8 cellular contexts compared by ENCODE assay signal in the genomic region with DNA sequence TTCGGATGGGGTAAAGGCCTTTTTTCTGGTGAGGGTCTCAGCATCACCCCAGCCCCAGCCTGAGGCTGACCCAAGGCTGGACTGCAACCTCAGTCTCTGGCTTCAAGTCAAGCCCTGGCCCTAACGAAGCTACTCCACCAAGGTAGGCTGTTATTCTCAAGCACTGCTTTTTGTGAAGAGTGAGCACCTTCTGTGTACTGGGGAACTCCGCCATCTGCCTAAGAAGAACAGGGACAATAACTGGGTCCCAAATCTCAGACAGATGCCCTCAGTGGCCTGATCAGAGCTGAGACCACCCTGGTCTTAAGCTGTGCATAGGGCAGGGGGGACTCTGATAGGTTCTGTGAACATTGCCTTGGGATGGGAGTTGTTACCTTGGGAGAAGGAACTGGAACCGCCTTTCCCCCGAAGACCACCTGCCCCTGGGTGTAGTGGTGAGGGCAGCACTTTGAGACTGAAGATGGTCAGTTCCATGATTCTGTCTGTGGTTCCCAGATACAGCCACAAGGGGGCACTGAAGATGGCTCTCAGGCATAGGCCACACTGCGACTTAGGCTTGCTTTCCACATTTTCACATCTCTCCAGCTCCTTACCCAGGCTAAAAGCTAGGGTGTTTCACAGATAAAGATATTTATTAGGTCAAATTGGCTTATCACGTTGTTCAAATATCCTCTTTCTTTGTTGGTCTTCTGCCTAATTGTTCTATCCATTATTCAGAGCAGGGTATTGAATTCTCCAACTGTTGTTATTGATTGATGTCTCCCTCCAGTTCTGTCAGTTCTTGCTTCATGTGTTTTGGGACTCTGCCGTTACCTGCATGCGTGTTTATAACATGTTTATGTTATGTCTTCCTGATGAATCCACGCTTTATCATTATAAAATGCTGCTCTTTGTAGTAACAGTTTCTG. TPM values are rescaled to one million over a fixed set of nuclear protein-coding genes. Genes with fewer than 3 reads are reported as not detected.
DNase-seq lines count a peak whose midpoint lies in the region; ATAC-seq and TF ChIP-seq lines count a peak whose summit lies in the region.

No MANE protein-coding gene starts in this region.

- H3K36me3 ChIP-seq in A673 (ENCODE audit: insufficient read depth, low read length, poor library complexity, severe bottlenecking) = no peaks in the 10 kb centered on the region
- no peaks in the 10 kb centered on the region for H3K36me3 ChIP-seq in OCI-LY1 (ENCODE audit: insufficient read depth, low read length)

- BruUV-seq in A673 (replicated peaks; lab: Mats Ljungman, UMichigan) = no TSS peak

- no peaks in the 10 kb centered on the region for H3K79me2 ChIP-seq in OCI-LY1 (ENCODE audit: insufficient read depth, low read length)

- H3K27ac ChIP-seq in A673 (ENCODE audit: low read depth, low read length, poor library complexity, severe bottlenecking) = no peak overlapping the region
- no peak overlapping the region for H3K27ac ChIP-seq in OCI-LY1 (ENCODE audit: low read depth, low read length, poor library complexity, severe bottlenecking)

- H2AFZ ChIP-seq in OCI-LY1 (ENCODE audit: low read length) = no peak overlapping the region

- H3K4me1 ChIP-seq in A673 (ENCODE audit: insufficient read depth, low read length, poor library complexity, severe bottlenecking) (no peaks in the 10 kb centered on the region), OCI-LY1 (ENCODE audit: insufficient read depth, low read length, severe bottlenecking) (no peaks in the 10 kb centered on the region)

- H3K27me3 ChIP-seq in A673 (replicated peaks; ENCODE audit: insufficient read depth, low read depth, low read length, poor library complexity) (no peaks in the 10 kb centered on the region), OCI-LY1 (ENCODE audit: insufficient read depth, low read length) (no peaks in the 10 kb centered on the region)

- H3K36me3 Mint-ChIP-seq in naive B cell = peaks cover 0 to 13% of the 10 kb centered on the region in 2 donors
- H3K36me3 Mint-ChIP-seq in stimulated activated effector memory CD8-positive, alpha-beta T cell treated with anti-CD3 and anti-CD28 coated beads, Interleukin-12 subunit alpha, Interleukin-12 subunit beta, amount 100 ng/mL, for 72 hours = no peaks in the 10 kb centered on the region

- H3K9me2 ChIP-seq in OCI-LY1 (ENCODE audit: low read depth, low read length) = no peaks in the 10 kb centered on the region

- no peaks in the 10 kb centered on the region for H3K27me3 Mint-ChIP-seq in naive B cell

- peak; percentile 49 for ATAC-seq in GM18502 (IDR thresholded peaks at IDR 0.05; ENCODE audit: poor library complexity, unreplicated experiment)
- peak; percentile 60 for ATAC-seq in HG03442 (IDR thresholded peaks at IDR 0.05; ENCODE audit: unreplicated experiment)
- peak; percentile 77 to 90 for ATAC-seq in naive B cell (ENCODE audit: low read depth in 2 of 2)
- ATAC-seq in stimulated activated effector memory CD8-positive, alpha-beta T cell treated with anti-CD3 and anti-CD28 coated beads, Interleukin-12 subunit alpha, Interleukin-12 subunit beta, amount 100 ng/mL, for 72 hours = peak; percentile 86

- peak; percentile 97 for TF ChIP-seq CTCF in A673 (conservative IDR thresholded peaks at IDR 0.05; ENCODE audit: low read depth, low read length)
- TF ChIP-seq CTCF in OCI-LY1 (IDR thresholded peaks at IDR 0.05; ENCODE audit: low read length) = peak; percentile 91
- TF ChIP-seq CTCF in epithelial cell of proximal tubule (conservative IDR thresholded peaks at IDR 0.05; ENCODE audit: low read depth, low read length) = peak; percentile 97

- H4K20me1 ChIP-seq in OCI-LY1 (ENCODE audit: insufficient read depth, low read length) = no peaks in the 10 kb centered on the region

- no peaks in the 10 kb centered on the region for H3K9me3 Mint-ChIP-seq in naive B cell
- no peaks in the 10 kb centered on the region for H3K9me3 Mint-ChIP-seq in stimulated activated effector memory CD8-positive, alpha-beta T cell treated with anti-CD3 and anti-CD28 coated beads, Interleukin-12 subunit alpha, Interleukin-12 subunit beta, amount 100 ng/mL, for 72 hours

- intact Hi-C loops in A673 (cut with micrococcal nuclease; ENCODE audit: unreplicated experiment) = loop anchor here (1.0 to 5.0 kb wide), 3 partner anchors 64 to 519 kb away; no protein-coding TSS in a partner anchor

- H3F3A ChIP-seq in OCI-LY1 (ENCODE audit: insufficient read depth, low read length) = no peaks in the 10 kb centered on the region

- H3K4me3 Mint-ChIP-seq in naive B cell = no peak overlapping the region
- no peak overlapping the region for H3K4me3 Mint-ChIP-seq in stimulated activated effector memory CD8-positive, alpha-beta T cell treated with anti-CD3 and anti-CD28 coated beads, Interleukin-12 subunit alpha, Interleukin-12 subunit beta, amount 100 ng/mL, for 72 hours

- no peak overlapping the region for H3K4me2 ChIP-seq in OCI-LY1 (ENCODE audit: low read length)

- H3K4me3 ChIP-seq in A673 (ENCODE audit: low read depth, low read length, poor library complexity, severe bottlenecking) = no peak overlapping the region
- no peak overlapping the region for H3K4me3 ChIP-seq in OCI-LY1 (ENCODE audit: low read depth, low read length, poor library complexity, severe bottlenecking)
- H3K4me3 ChIP-seq in epithelial cell of proximal tubule (ENCODE audit: low read depth, low read length) = no peak overlapping the region

- no peaks in the 10 kb centered on the region for H3K9me3 ChIP-seq in A673 (ENCODE audit: low read depth, low read length, poor library complexity, severe bottlenecking)
- H3K9me3 ChIP-seq in OCI-LY1 (ENCODE audit: low read length) = no peaks in the 10 kb centered on the region

- H3K27ac Mint-ChIP-seq in naive B cell = peak overlapping the region in 1 of 6 donors; percentile 75
- no peak overlapping the region for H3K27ac Mint-ChIP-seq in stimulated activated effector memory CD8-positive, alpha-beta T cell treated with anti-CD3 and anti-CD28 coated beads, Interleukin-12 subunit alpha, Interleukin-12 subunit beta, amount 100 ng/mL, for 72 hours

- POLR2A ChIA-PET in A673 (lab: Charles Lee; ENCODE audit: low non-redundant PET) = no interaction called here

- CTCF ChIA-PET in A673 (lab: Charles Lee) = interaction anchor here (0.6 to 2.1 kb wide), 3 partner anchors 35 to 404 kb away, joined by 3 to 15 read pairs (median 5); no protein-coding TSS in a partner anchor

- H3K9ac ChIP-seq in OCI-LY1 (ENCODE audit: low read length) = no peak overlapping the region

- peaks cover 3 to 24% (median 13%) of the 10 kb centered on the region in 3 donors for H3K4me1 Mint-ChIP-seq in naive B cell
- H3K4me1 Mint-ChIP-seq in stimulated activated effector memory CD8-positive, alpha-beta T cell treated with anti-CD3 and anti-CD28 coated beads, Interleukin-12 subunit alpha, Interleukin-12 subunit beta, amount 100 ng/mL, for 72 hours = no peaks in the 10 kb centered on the region

- DNase-seq in A673 (ENCODE audit: low spot score) (peak; percentile 76), epithelial cell of proximal tubule (ENCODE audit: low read depth) (no peak), naive B cell (peak; percentile 63)
- peak; percentile 84 for DNase-seq in activated CD8-positive, alpha-beta memory T cell treated with anti-CD3 and anti-CD28 coated beads, Interleukin-2, amount 50 U/mL, for 48 hours
- peak; percentile 67 to 87 for DNase-seq in stimulated activated effector memory CD8-positive, alpha-beta T cell treated with anti-CD3 and anti-CD28 coated beads, Interleukin-12 subunit alpha, Interleukin-12 subunit beta, amount 100 ng/mL, for 72 hours (ENCODE audit: low spot score in 2 of 2)

RNA-seq across cellular contexts. Expression of gene UVRAG, which starts 11.8 kb away (rescaled TPM):
- total RNA-seq in A673 (2021) (19.6 and 21.1 TPM in 2 replicates), epithelial cell of proximal tubule (6.1 and 7.4 TPM in 2 replicates)
- 10 to 100 TPM; 39.6 to 94.0 (median 70.8) TPM for polyA plus RNA-seq in naive B cell (ENCODE audit: low read depth in 6 of 6)

RNA-seq across cellular contexts. Expression of gene DGAT2, which starts 34.6 kb away (rescaled TPM):
- total RNA-seq in A673 (2021) (3.7 and 4.1 TPM in 2 replicates), epithelial cell of proximal tubule (1.8 and 2.0 TPM in 2 replicates)
- polyA plus RNA-seq in naive B cell (ENCODE audit: low read depth in 6 of 6) = 10 to 100 TPM in 2 of 6 donors, 1 to 10 TPM in 4; 3.1 to 14.6 (median 7.6) TPM
